27 cellular contexts compared by ENCODE assay signal in the genomic region with DNA sequence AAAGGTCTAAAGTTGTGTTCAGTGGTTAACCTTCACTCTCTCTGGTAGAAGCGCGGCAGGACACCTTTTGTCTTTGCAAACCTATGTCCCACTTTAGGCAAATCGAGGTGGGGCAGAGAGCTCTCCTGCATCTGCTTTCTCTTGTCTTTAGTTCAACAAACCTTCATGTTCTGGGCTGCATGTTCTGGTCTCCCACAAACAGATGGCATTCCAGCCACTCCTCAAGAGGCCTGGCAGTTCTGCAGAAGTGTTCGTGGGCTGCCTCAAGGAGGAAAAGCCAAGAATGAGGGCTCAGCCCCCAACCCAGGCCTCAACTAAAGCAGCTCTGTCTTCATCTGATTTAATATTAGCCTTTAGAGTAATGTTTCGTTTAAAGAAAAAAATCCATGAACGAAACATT.
"Had no signal": no experiment of that assay in that cellular context is flagged by ENCODE, and none has a peak within 500 bp of the region (broad histone marks: within the 10 kb centered on the region; RNA-seq: fewer than 3 reads in every experiment).

No MANE protein-coding gene starts in this region.

- FAIRE-seq: colon, endometrium, endothelial cell of umbilical vein, frontal cortex had no signal

- ATAC-seq: effector memory CD8-positive, alpha-beta T cell; esophagus mucosa; foreskin keratinocyte; gastrocnemius medialis; gastroesophageal sphincter; heart left ventricle; heart right ventricle had no signal

- H3K4me3 ChIP-seq: colonic mucosa, coronary artery, dorsolateral prefrontal cortex, esophagus muscularis mucosa, esophagus squamous epithelium, gastrocnemius medialis, gastroesophageal sphincter, heart left ventricle, heart right ventricle had no signal

- H3K27me3 ChIP-seq: colonic mucosa, dorsolateral prefrontal cortex, esophagus muscularis mucosa, esophagus squamous epithelium, foreskin keratinocyte, gastrocnemius medialis, gastroesophageal sphincter, heart left ventricle, heart right ventricle had no signal

- H3K9me3 ChIP-seq: colonic mucosa, esophagus muscularis mucosa, esophagus squamous epithelium, gastrocnemius medialis had no signal

- H3K36me3 ChIP-seq: colonic mucosa, esophagus muscularis mucosa, esophagus squamous epithelium, gastroesophageal sphincter, heart left ventricle, heart right ventricle had no signal

- DNase-seq: colonic mucosa; cortex of kidney; dermis blood vessel endothelial cell; dorsolateral prefrontal cortex; effector CD4-positive, alpha-beta T cell; effector CD8-positive, alpha-beta T cell; effector memory CD4-positive, alpha-beta T cell; effector memory CD8-positive, alpha-beta T cell; endodermal cell; erythroblast; esophagus squamous epithelium; foreskin keratinocyte; foreskin melanocyte; gastrocnemius medialis; glutamatergic neuron; head of caudate nucleus; heart left ventricle; heart right ventricle had no signal

- H3K4me1 ChIP-seq: colonic mucosa, esophagus muscularis mucosa, esophagus squamous epithelium, foreskin keratinocyte, gastrocnemius medialis, gastroesophageal sphincter had no signal

- H3K27ac ChIP-seq: colonic mucosa, coronary artery, dorsolateral prefrontal cortex, epithelial cell of prostate, esophagus muscularis mucosa, esophagus squamous epithelium, foreskin keratinocyte, gastrocnemius medialis, gastroesophageal sphincter, heart right ventricle had no signal
